ENCODE assay signal across 15 cellular contexts in genomic region chr17:82590216-82590615, GRCh38. TPM values are rescaled to one million over a fixed set of nuclear protein-coding genes. Genes with fewer than 3 reads are reported as not detected.
DNase-seq lines count a peak whose midpoint lies in the region; FAIRE-seq and TF ChIP-seq lines count a peak whose summit lies in the region.
"Had no signal": no experiment of that assay in that cellular context is flagged by ENCODE, and none has a peak within 500 bp of the region (broad histone marks: within the 10 kb centered on the region; RNA-seq: fewer than 3 reads in every experiment).

No MANE protein-coding gene starts in this region.

- H3K27me3 ChIP-seq in CD4-positive, alpha-beta memory T cell (ENCODE audit: insufficient read depth, low read length): no peaks in the 10 kb centered on the region
- H3K27me3 ChIP-seq in dorsolateral prefrontal cortex (no peaks in the 10 kb centered on the region), rectal smooth muscle tissue (ENCODE audit: control insufficient read depth, insufficient read depth, low read length) (no peaks in the 10 kb centered on the region)
- H3K27me3 ChIP-seq: suprapubic skin had no signal

- no peak overlapping the region for H3K4me3 ChIP-seq in CD4-positive, alpha-beta memory T cell (ENCODE audit: low read length in 2 of 2)
- H3K4me3 ChIP-seq in dorsolateral prefrontal cortex: no peak overlapping the region
- H3K4me3 ChIP-seq in rectal smooth muscle tissue (ENCODE audit: low read length): no peak overlapping the region
- H3K4me3 ChIP-seq: lung, suprapubic skin had no signal

- POLR2A ChIA-PET in CD4-positive, alpha-beta memory T cell (lab: Charles Lee; ENCODE audit: partially characterized antibody): no interaction called here

- FAIRE-seq in RCC 7860 (lab: Jason Lieb, UNC): no peak

- peak overlapping the region in 5 of 7 donors; percentile 12 to 82 (median 73) for H3K27ac Mint-ChIP-seq in CD4-positive, alpha-beta memory T cell
- peak overlapping the region; percentile 41 to 72 (median 59) for H3K27ac Mint-ChIP-seq in IgD-negative memory B cell

- CTCF ChIA-PET in CD4-positive, alpha-beta memory T cell (lab: Charles Lee; ENCODE audit: partially characterized antibody): no interaction called here

- peaks cover 34% of the 10 kb centered on the region for H3K4me1 ChIP-seq in CD4-positive, alpha-beta memory T cell (ENCODE audit: insufficient read depth, low read length)
- peaks cover 23% of the 10 kb centered on the region for H3K4me1 ChIP-seq in rectal smooth muscle tissue (ENCODE audit: control insufficient read depth, insufficient read depth, low read length)

- peaks cover 6% of the 10 kb centered on the region for H3K36me3 ChIP-seq in CD4-positive, alpha-beta memory T cell (ENCODE audit: insufficient read depth, low read length)
- H3K36me3 ChIP-seq in rectal smooth muscle tissue (ENCODE audit: control insufficient read depth, insufficient read depth, low read length): peaks cover 16% of the 10 kb centered on the region

- H3K9me3 ChIP-seq in CD4-positive, alpha-beta memory T cell (ENCODE audit: control insufficient read depth in 1 of 2, low read length in 2 of 2): no peaks in the 10 kb centered on the region
- H3K9me3 ChIP-seq: suprapubic skin had no signal

- H3K4me1 Mint-ChIP-seq in CD4-positive, alpha-beta memory T cell: peaks cover 17 to 41% (median 27%) of the 10 kb centered on the region in 4 donors
- H3K4me1 Mint-ChIP-seq in IgD-negative memory B cell: peaks cover 19 to 23% (median 21%) of the 10 kb centered on the region in 3 donors

- peaks cover 16 to 17% of the 10 kb centered on the region in 2 donors for H3K36me3 Mint-ChIP-seq in CD4-positive, alpha-beta memory T cell
- peaks cover 3% of the 10 kb centered on the region for H3K36me3 Mint-ChIP-seq in IgD-negative memory B cell

- H3K9me3 Mint-ChIP-seq in CD4-positive, alpha-beta memory T cell: no peaks in the 10 kb centered on the region
- no peaks in the 10 kb centered on the region for H3K9me3 Mint-ChIP-seq in IgD-negative memory B cell

- TF ChIP-seq CTCF in dorsolateral prefrontal cortex (IDR thresholded peaks at IDR 0.05 in 54 of 56, conservative IDR thresholded peaks at IDR 0.05 in 2 of 56; ENCODE audit: low read depth in 1 of 56, partially characterized antibody in 56 of 56): no peak

- no peak overlapping the region for H3K9ac ChIP-seq in rectal smooth muscle tissue (ENCODE audit: low read length)

- DNase-seq in CD4-positive, alpha-beta memory T cell: no peak
- DNase-seq in dorsolateral prefrontal cortex: no peak
- DNase-seq in NCI-H2107 treated with DMSO at 0.1 percent for 48 hours (lab: John Stamatoyannopoulos, UW; ENCODE audit: unreplicated experiment): no peak
- DNase-seq in NCI-H446 (lab: John Stamatoyannopoulos, UW): no peak
- DNase-seq in RCC 7860 (ENCODE audit: low spot score): no peak
- DNase-seq: caudate nucleus, DMS79 treated with DMSO at 0.1 percent for 48 hours, foreskin fibroblast, KBM-7, NCI-H1417, NCI-H446 treated with DMSO at 0.1 percent for 48 hours had no signal

- intact Hi-C loops in CD4-positive, alpha-beta memory T cell (cut with micrococcal nuclease): no loop called here
- intact Hi-C loops in dorsolateral prefrontal cortex (cut with DNase I): loop anchor here in 1 of 2 donors (5.0 kb wide), 2 partner anchors 33 to 57 kb away; partner anchors contain the start of gene WDR45B

- H3K27ac ChIP-seq in CD4-positive, alpha-beta memory T cell (ENCODE audit: low read depth, low read length): no peak overlapping the region
- peak overlapping the region in 47 of 59 donors; percentile 11 to 100 (median 100) for H3K27ac ChIP-seq in dorsolateral prefrontal cortex
- peak overlapping the region; percentile 62 for H3K27ac ChIP-seq in rectal smooth muscle tissue (ENCODE audit: low read depth, low read length)

- no peaks in the 10 kb centered on the region for H3K27me3 Mint-ChIP-seq in CD4-positive, alpha-beta memory T cell
- no peaks in the 10 kb centered on the region for H3K27me3 Mint-ChIP-seq in IgD-negative memory B cell

- no peak overlapping the region for H3K4me3 Mint-ChIP-seq in CD4-positive, alpha-beta memory T cell
- no peak overlapping the region for H3K4me3 Mint-ChIP-seq in IgD-negative memory B cell

RNA-seq across cellular contexts. Expression of gene WDR45B, which starts 58.0 kb away (rescaled TPM):
- 10 to 100 TPM; 66.3 to 66.7 TPM for total RNA-seq in CD4-positive, alpha-beta memory T cell
- 10 to 100 TPM; 35.1 to 48.4 TPM for polyA plus RNA-seq in CD4-positive, alpha-beta memory T cell
- polyA plus RNA-seq in IgD-negative memory B cell: 32.1 TPM
- 100 to 1,000 TPM in 7 of 120 experiments, 10 to 100 TPM in 113; 61.0 to 110 (median 83.4) TPM for total RNA-seq in dorsolateral prefrontal cortex
